Comparison of ENCODE assay signal across 18 cellular contexts in genomic region chr11:26245046-26245445, GRCh38.
DNase-seq lines count a peak whose midpoint lies in the region; ATAC-seq and TF ChIP-seq lines count a peak whose summit lies in the region.
"Had no signal": no experiment of that assay in that cellular context is flagged by ENCODE, and none has a peak within 500 bp of the region (broad histone marks: within the 10 kb centered on the region; RNA-seq: fewer than 3 reads in every experiment).

No MANE protein-coding gene starts in this region.

- no peak for TF ChIP-seq CTCF in fibroblast of lung (conservative IDR thresholded peaks at IDR 0.05 in 1 of 2, IDR thresholded peaks at IDR 0.05 in 1 of 2; ENCODE audit: low read depth in 1 of 2, low read length in 2 of 2)

- DNase-seq in ELR (ENCODE audit: low read depth) (peak; percentile 22), OCI-M1 (lab: John Stamatoyannopoulos, UW) (peak; percentile 11), fibroblast of lung (ENCODE audit: low read depth in 2 of 2) (peak; percentile 12 to 76), mesenchymal stem cell (no peak), HEK293T (ENCODE audit: extremely low spot score) (no peak), NCI-H1436 treated with DMSO at 0.1 percent for 48 hours (lab: John Stamatoyannopoulos, UW) (no peak), NCI-H2107 (lab: John Stamatoyannopoulos, UW) (no peak)
- DNase-seq: DMS79, H7, Karpas-422, MM.1S, NCI-H1092, NCI-H2081 treated with DMSO at 0.1 percent for 48 hours, NCI-H510A treated with DMSO at 0.1 percent for 48 hours, NCI-H774, Right ventricle myocardium superior had no signal

- H4K91ac ChIP-seq in mesenchymal stem cell (ENCODE audit: low read length) = no peak overlapping the region

- H3K23ac ChIP-seq in mesenchymal stem cell (ENCODE audit: low read length in 2 of 2) = no peak overlapping the region

- no peak overlapping the region for H3K18ac ChIP-seq in mesenchymal stem cell (ENCODE audit: low read depth in 1 of 2, low read length in 2 of 2)

- no peak overlapping the region for H3K27ac ChIP-seq in fibroblast of lung (ENCODE audit: insufficient read depth, low read length)
- no peak overlapping the region for H3K27ac ChIP-seq in mesenchymal stem cell (ENCODE audit: low read length, poor library complexity, severe bottlenecking)
- H3K27ac ChIP-seq: SK-N-MC had no signal

- H3K27me3 ChIP-seq in fibroblast of lung (ENCODE audit: control insufficient read depth, insufficient read depth, low read length) (no peaks in the 10 kb centered on the region), mesenchymal stem cell (ENCODE audit: control insufficient read depth in 1 of 2, insufficient read depth in 1 of 2, low read length in 2 of 2) (no peaks in the 10 kb centered on the region)

- ATAC-seq in GM21390 (IDR thresholded peaks at IDR 0.05; ENCODE audit: unreplicated experiment) = no peak

- H2BK12ac ChIP-seq in mesenchymal stem cell (ENCODE audit: low read length in 2 of 2) = no peak overlapping the region

- no CpG with 5 or more reads among the region's 1 CpG for WGBS in mesenchymal stem cell

- no peak overlapping the region for H3K9ac ChIP-seq in fibroblast of lung (ENCODE audit: insufficient read depth, low read length)
- peak overlapping the region; percentile 89 for H3K9ac ChIP-seq in mesenchymal stem cell (ENCODE audit: low read length)

- no peak overlapping the region for H2AK5ac ChIP-seq in mesenchymal stem cell (ENCODE audit: low read length, severe bottlenecking)

- H2BK120ac ChIP-seq in mesenchymal stem cell (ENCODE audit: low read depth, low read length) = no peak overlapping the region

- H3K9me3 ChIP-seq in fibroblast of lung (ENCODE audit: control insufficient read depth, insufficient read depth, low read depth, low read length) (no peaks in the 10 kb centered on the region), mesenchymal stem cell (ENCODE audit: control insufficient read depth, low read length) (no peaks in the 10 kb centered on the region)

- H2BK15ac ChIP-seq in mesenchymal stem cell (ENCODE audit: low read depth, poor library complexity, severe bottlenecking) = no peak overlapping the region

- no peaks in the 10 kb centered on the region for H3K79me1 ChIP-seq in mesenchymal stem cell (replicated peaks; ENCODE audit: low read length, poor library complexity, severe bottlenecking)

- no peak overlapping the region for H4K8ac ChIP-seq in mesenchymal stem cell (ENCODE audit: low read length)

- H3K79me2 ChIP-seq in fibroblast of lung (ENCODE audit: control insufficient read depth, insufficient read depth, low read length) = no peaks in the 10 kb centered on the region

- no peaks in the 10 kb centered on the region for H3K36me3 ChIP-seq in fibroblast of lung (ENCODE audit: control insufficient read depth, insufficient read depth, low read length)
- no peaks in the 10 kb centered on the region for H3K36me3 ChIP-seq in mesenchymal stem cell (ENCODE audit: control insufficient read depth in 1 of 2, insufficient read depth in 2 of 2, low read depth in 1 of 2, low read length in 2 of 2)

- CTCF ChIA-PET in HEK293T (lab: Yijun Ruan, JAX) = no interaction called here

- H4K20me1 ChIP-seq in fibroblast of lung (ENCODE audit: control insufficient read depth, extremely low read depth, insufficient read depth, low read length) = no peaks in the 10 kb centered on the region

- no peak overlapping the region for H2BK5ac ChIP-seq in mesenchymal stem cell (ENCODE audit: low read depth, low read length, poor library complexity, severe bottlenecking)

- no peak overlapping the region for H3K4me2 ChIP-seq in fibroblast of lung (ENCODE audit: extremely low read depth, insufficient read depth, low read length)
- H3K4me2 ChIP-seq in mesenchymal stem cell (ENCODE audit: low read length, poor library complexity, severe bottlenecking) = no peak overlapping the region

- H2AFZ ChIP-seq in fibroblast of lung (ENCODE audit: low read length) (no peak overlapping the region), mesenchymal stem cell (ENCODE audit: low read depth, low read length) (no peak overlapping the region)

- no peak overlapping the region for H3K14ac ChIP-seq in mesenchymal stem cell (ENCODE audit: low read length in 2 of 2)

- H3K4me1 ChIP-seq in fibroblast of lung (ENCODE audit: control insufficient read depth, extremely low read depth, insufficient read depth, low read length) (no peaks in the 10 kb centered on the region), mesenchymal stem cell (ENCODE audit: control insufficient read depth, insufficient read depth, low read depth, low read length) (no peaks in the 10 kb centered on the region)

- H3K4ac ChIP-seq in mesenchymal stem cell (ENCODE audit: low read depth in 1 of 2, low read length in 2 of 2) = no peak overlapping the region

- POLR2A ChIA-PET in HEK293T (lab: Yijun Ruan, JAX) = no interaction called here

- H3K4me3 ChIP-seq in fibroblast of lung (replicated peaks in 1 of 4; ENCODE audit: control extremely low read depth in 1 of 4, insufficient read depth in 1 of 4, low read depth in 3 of 4, low read length in 4 of 4) (no peak overlapping the region), mesenchymal stem cell (ENCODE audit: insufficient read depth in 1 of 2, low read depth in 1 of 2, low read length in 2 of 2) (no peak overlapping the region)
- H3K4me3 ChIP-seq: SK-N-MC had no signal

TF ChIP-seq in HEK293T, 16 proteins besides CTCF, POLR2A, EP300 and RAD21:
- TF ChIP-seq FOXA1 (IDR thresholded peaks at IDR 0.05) (no peak), TARDBP (IDR thresholded peaks at IDR 0.05) (no peak), PKNOX1 (IDR thresholded peaks at IDR 0.05) (no peak), NFRKB (IDR thresholded peaks at IDR 0.05) (no peak), SUZ12 (IDR thresholded peaks at IDR 0.05) (no peak), HDGF (IDR thresholded peaks at IDR 0.05; ENCODE audit: borderline replicate concordance) (no peak), FOXK2 (IDR thresholded peaks at IDR 0.05) (no peak), CTBP1 (IDR thresholded peaks at IDR 0.05; ENCODE audit: borderline replicate concordance) (no peak), SP1 (IDR thresholded peaks at IDR 0.05) (no peak), ARNT (IDR thresholded peaks at IDR 0.05) (no peak), L3MBTL2 (conservative IDR thresholded peaks at IDR 0.05) (no peak), ELF4 (IDR thresholded peaks at IDR 0.05) (no peak), FOXM1 (IDR thresholded peaks at IDR 0.05; ENCODE audit: borderline replicate concordance) (no peak), ZNF384 (IDR thresholded peaks at IDR 0.05) (no peak), BHLHE40 (IDR thresholded peaks at IDR 0.05; ENCODE audit: borderline replicate concordance) (no peak), LEF1 (IDR thresholded peaks at IDR 0.05; ENCODE audit: borderline replicate concordance) (no peak)

Comparison
In these comparisons a context has a peak if more than half of its experiments do, and no peak if none do; other contexts are left out.
1. DNase-seq: peak in ELR (single experiment), OCI-M1 (single experiment) and fibroblast of lung (2 of 2); none in mesenchymal stem cell (single experiment), HEK293T (single experiment), NCI-H1436 treated with DMSO at 0.1 percent for 48 hours (single experiment) and NCI-H2107 (single experiment).